ENCODE assay signal across 8 cellular contexts in the genomic region with DNA sequence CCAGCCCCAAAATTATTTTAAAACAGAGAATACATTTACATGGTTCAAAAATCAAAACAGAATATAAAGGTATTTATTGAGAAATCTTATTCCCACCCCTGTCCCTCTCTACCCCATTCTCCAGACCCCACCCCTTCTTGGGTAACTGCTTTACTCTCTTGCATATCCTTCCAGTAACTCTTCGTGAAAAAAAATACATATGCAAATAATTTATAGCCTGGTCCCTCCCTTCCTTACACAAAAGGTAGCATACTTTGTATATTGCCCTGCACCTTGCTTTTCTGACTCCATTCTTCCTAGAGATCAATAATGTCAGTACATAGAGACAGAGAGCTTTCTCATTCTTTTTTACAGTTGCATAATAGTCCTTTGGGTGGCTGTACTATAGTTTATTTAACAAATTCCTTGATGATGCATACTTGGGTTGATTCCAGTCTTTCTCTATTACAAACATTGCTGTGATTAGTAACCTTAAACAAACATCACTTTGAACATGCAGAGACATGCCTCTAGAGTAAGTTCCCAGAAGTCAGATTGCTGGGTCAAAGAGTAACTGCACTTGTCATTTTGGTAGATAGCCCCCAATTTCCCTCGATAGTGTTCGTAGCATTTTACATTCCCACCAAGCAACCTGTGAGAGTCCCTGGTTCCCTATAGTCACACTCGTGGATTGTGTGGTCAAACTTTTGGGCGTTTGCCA. TPM values are rescaled to one million over a fixed set of nuclear protein-coding genes. Genes with fewer than 3 reads are reported as not detected.
A peak's percentile ranks its signal among the peaks of the same experiment; 100 is the strongest.
DNase-seq lines count a peak whose midpoint lies in the region; ATAC-seq and TF ChIP-seq lines count a peak whose summit lies in the region.

No MANE protein-coding gene starts in this region.

- H3K36me3 ChIP-seq in kidney epithelial cell (ENCODE audit: control insufficient read depth, insufficient read depth, low read length), result peaks cover 7% of the 10 kb centered on the region

- peak overlapping the region; percentile 39 for H3K27ac Mint-ChIP-seq in activated naive CD4-positive, alpha-beta T cell treated with anti-CD3 and anti-CD28 coated beads, Interleukin-2, amount 10 ng/mL, durations not matched to agents 7 days and 5 days
- H3K27ac Mint-ChIP-seq in activated T-helper 17 cell treated with anti-CD3 and anti-CD28 coated beads, Interleukin-2, amount 50 U/mL, for 72 hours, result peak overlapping the region; percentile 20
- H3K27ac Mint-ChIP-seq in activated naive CD8-positive, alpha-beta T cell treated with anti-CD3 and anti-CD28 coated beads for 36 hours, result no peak overlapping the region

- no peak for TF ChIP-seq CTCF in kidney epithelial cell (IDR thresholded peaks at IDR 0.05; ENCODE audit: insufficient read depth, low read length, poor library complexity, severe bottlenecking)

- no peaks in the 10 kb centered on the region for H3K27me3 ChIP-seq in kidney epithelial cell (ENCODE audit: control insufficient read depth, insufficient read depth, low read length)

- H3K4me3 Mint-ChIP-seq in activated naive CD4-positive, alpha-beta T cell treated with anti-CD3 and anti-CD28 coated beads, Interleukin-2, amount 10 ng/mL, durations not matched to agents 7 days and 5 days, result no peak overlapping the region
- peak overlapping the region; percentile 5 for H3K4me3 Mint-ChIP-seq in activated T-helper 17 cell treated with anti-CD3 and anti-CD28 coated beads, Interleukin-2, amount 50 U/mL, for 72 hours
- no peak overlapping the region for H3K4me3 Mint-ChIP-seq in activated naive CD8-positive, alpha-beta T cell treated with anti-CD3 and anti-CD28 coated beads for 36 hours

- peaks cover 28% of the 10 kb centered on the region for H3K4me1 Mint-ChIP-seq in activated naive CD4-positive, alpha-beta T cell treated with anti-CD3 and anti-CD28 coated beads, Interleukin-2, amount 10 ng/mL, durations not matched to agents 7 days and 5 days
- H3K4me1 Mint-ChIP-seq in activated T-helper 17 cell treated with anti-CD3 and anti-CD28 coated beads, Interleukin-2, amount 50 U/mL, for 72 hours, result no peaks in the 10 kb centered on the region
- H3K4me1 Mint-ChIP-seq in activated naive CD8-positive, alpha-beta T cell treated with anti-CD3 and anti-CD28 coated beads for 36 hours, result peaks cover 8% of the 10 kb centered on the region

- no peaks in the 10 kb centered on the region for H3K27me3 Mint-ChIP-seq in activated naive CD4-positive, alpha-beta T cell treated with anti-CD3 and anti-CD28 coated beads, Interleukin-2, amount 10 ng/mL, durations not matched to agents 7 days and 5 days
- H3K27me3 Mint-ChIP-seq in activated T-helper 17 cell treated with anti-CD3 and anti-CD28 coated beads, Interleukin-2, amount 50 U/mL, for 72 hours, result no peaks in the 10 kb centered on the region
- no peaks in the 10 kb centered on the region for H3K27me3 Mint-ChIP-seq in activated naive CD8-positive, alpha-beta T cell treated with anti-CD3 and anti-CD28 coated beads for 36 hours

- no peaks in the 10 kb centered on the region for H3K9me3 Mint-ChIP-seq in activated naive CD4-positive, alpha-beta T cell treated with anti-CD3 and anti-CD28 coated beads, Interleukin-2, amount 10 ng/mL, durations not matched to agents 7 days and 5 days
- no peaks in the 10 kb centered on the region for H3K9me3 Mint-ChIP-seq in activated T-helper 17 cell treated with anti-CD3 and anti-CD28 coated beads, Interleukin-2, amount 50 U/mL, for 72 hours
- H3K9me3 Mint-ChIP-seq in activated naive CD8-positive, alpha-beta T cell treated with anti-CD3 and anti-CD28 coated beads for 36 hours, result no peaks in the 10 kb centered on the region

- peaks cover 3% of the 10 kb centered on the region for H3K36me3 Mint-ChIP-seq in activated naive CD4-positive, alpha-beta T cell treated with anti-CD3 and anti-CD28 coated beads, Interleukin-2, amount 10 ng/mL, durations not matched to agents 7 days and 5 days
- H3K36me3 Mint-ChIP-seq in activated T-helper 17 cell treated with anti-CD3 and anti-CD28 coated beads, Interleukin-2, amount 50 U/mL, for 72 hours (ENCODE audit: low read depth), result no peaks in the 10 kb centered on the region
- no peaks in the 10 kb centered on the region for H3K36me3 Mint-ChIP-seq in activated naive CD8-positive, alpha-beta T cell treated with anti-CD3 and anti-CD28 coated beads for 36 hours

- no peak for DNase-seq in activated naive CD4-positive, alpha-beta T cell treated with anti-CD3 and anti-CD28 coated beads, Interleukin-2, amount 10 ng/mL, durations not matched to agents 7 days and 5 days
- no peak for DNase-seq in activated naive CD4-positive, alpha-beta T cell (lab: John Stamatoyannopoulos, UW)
- DNase-seq in kidney epithelial cell (ENCODE audit: low read depth), result peak; percentile 74
- DNase-seq in ureter (ENCODE audit: low spot score), result peak; percentile 35
- DNase-seq in activated naive CD8-positive, alpha-beta T cell treated with anti-CD3 and anti-CD28 coated beads for 36 hours, result no peak
- DNase-seq in stimulated activated CD4-positive, alpha-beta T cell treated with anti-CD3 and anti-CD28 coated beads, Interleukin-2, amount 100 ng/mL, for 48 hours, result no peak

- CTCF ChIA-PET in activated naive CD4-positive, alpha-beta T cell treated with anti-CD3 and anti-CD28 coated beads, Interleukin-2, amount 10 ng/mL, durations not matched to agents 7 days and 5 days (lab: Charles Lee), result interaction anchor here (2.8 to 11.1 kb wide), 2 partner anchors 50 to 76 kb away, joined by 30 to 326 read pairs; no protein-coding TSS in a partner anchor

- H3K4me3 ChIP-seq in kidney epithelial cell (ENCODE audit: low read depth, low read length), result no peak overlapping the region

- ATAC-seq in activated T-helper 17 cell treated with anti-CD3 and anti-CD28 coated beads, Interleukin-2, amount 50 U/mL, for 72 hours (replicated peaks), result peak; percentile 59
- ATAC-seq in activated CD4-positive, CD25-positive, alpha-beta regulatory T cell treated with anti-CD3 and anti-CD28 coated beads, Interleukin-2, amount 50 U/mL, for 24 hours, result no peak

RNA-seq across cellular contexts. Expression of gene STOM, which starts 47.9 kb away (rescaled TPM):
- total RNA-seq in activated T-helper 17 cell treated with anti-CD3 and anti-CD28 coated beads, Interleukin-2, amount 50 U/mL, for 72 hours, result 10 to 100 TPM; 50.8 to 69.4 TPM
- total RNA-seq in kidney epithelial cell (16.8 and 18.9 TPM in 2 replicates), ureter (191 TPM)
- total RNA-seq in activated naive CD8-positive, alpha-beta T cell treated with anti-CD3 and anti-CD28 coated beads for 36 hours, result 10 to 100 TPM; 36.0 to 36.3 TPM

RNA-seq across cellular contexts. Expression of gene GSN, which starts 54.2 kb away (rescaled TPM):
- 1 to 10 TPM; 5.1 to 5.6 TPM for total RNA-seq in activated T-helper 17 cell treated with anti-CD3 and anti-CD28 coated beads, Interleukin-2, amount 50 U/mL, for 72 hours
- total RNA-seq in kidney epithelial cell (163 and 180 TPM in 2 replicates), ureter (510 TPM)
- 1 to 10 TPM; 1.7 to 1.8 TPM for total RNA-seq in activated naive CD8-positive, alpha-beta T cell treated with anti-CD3 and anti-CD28 coated beads for 36 hours

Comparison
In these comparisons a context has a peak if more than half of its experiments do, and no peak if none do; other contexts are left out.
1. DNase-seq: peak in kidney epithelial cell (single experiment) and ureter (single experiment); none in activated naive CD4-positive, alpha-beta T cell treated with anti-CD3 and anti-CD28 coated beads, Interleukin-2, amount 10 ng/mL, durations not matched to agents 7 days and 5 days (single experiment), activated naive CD4-positive, alpha-beta T cell (0 of 4), activated naive CD8-positive, alpha-beta T cell treated with anti-CD3 and anti-CD28 coated beads for 36 hours (single experiment) and stimulated activated CD4-positive, alpha-beta T cell treated with anti-CD3 and anti-CD28 coated beads, Interleukin-2, amount 100 ng/mL, for 48 hours (0 of 2).
2. RNA of gene GSN, which starts 54.2 kb away (total RNA-seq): 510 TPM in ureter (single experiment) and 163 to 180 TPM in kidney epithelial cell; 5.1 to 5.6 TPM in activated T-helper 17 cell treated with anti-CD3 and anti-CD28 coated beads, Interleukin-2, amount 50 U/mL, for 72 hours and 1.7 to 1.8 TPM in activated naive CD8-positive, alpha-beta T cell treated with anti-CD3 and anti-CD28 coated beads for 36 hours; every median in the first group is over 10 times any median in the second.